Comparison of ENCODE assay signal across 8 cellular contexts in the genomic region with DNA sequence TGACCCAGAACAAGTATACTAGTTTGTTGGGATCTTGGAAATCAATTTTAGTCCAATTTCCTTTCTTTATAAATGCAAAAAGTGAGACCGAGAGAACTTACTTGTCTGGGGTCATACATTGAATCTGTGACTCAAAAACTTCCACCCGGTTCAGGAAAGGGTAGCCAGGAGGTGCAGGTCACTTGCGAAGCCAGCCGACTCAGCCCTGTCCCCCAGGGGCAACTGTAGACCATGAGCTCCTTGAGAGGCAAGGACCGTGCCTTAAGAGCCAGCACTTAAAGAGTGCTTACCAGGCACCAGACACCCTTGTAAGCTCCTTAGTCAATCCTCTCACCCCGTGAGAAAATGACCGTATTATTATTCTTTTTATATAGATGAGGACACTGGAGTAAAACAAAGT. TPM values are rescaled to one million over a fixed set of nuclear protein-coding genes. Genes with fewer than 3 reads are reported as not detected.
DNase-seq lines count a peak whose midpoint lies in the region; ATAC-seq and TF ChIP-seq lines count a peak whose summit lies in the region.

No MANE protein-coding gene starts in this region.

- H3K4me1 ChIP-seq in esophagus muscularis mucosa = peaks cover 17 to 23% (median 20%) of the 10 kb centered on the region in 4 donors
- no peaks in the 10 kb centered on the region for H3K4me1 ChIP-seq in prostate gland (replicated peaks)

- CTCF ChIA-PET in RWPE1 (lab: Yijun Ruan, JAX) = interaction anchor here (1.0 kb wide), 1 partner anchor 80 kb away, joined by 3 read pairs; no protein-coding TSS in a partner anchor

- DNase-seq in RWPE1 (ENCODE audit: low spot score) = no peak
- DNase-seq in esophagus muscularis mucosa (ENCODE audit: extremely low spot score) = no peak
- DNase-seq in prostate gland (ENCODE audit: low spot score) = no peak
- DNase-seq in amniotic stem cell (lab: John Stamatoyannopoulos, UW) = no peak
- DNase-seq in HK-2 (ENCODE audit: unreplicated experiment) = no peak

- 72% methylated on average over 7 of the region's 7 CpGs for WGBS in esophagus muscularis mucosa
- WGBS in prostate gland = 83% methylated on average over 7 of the region's 7 CpGs

- peaks cover 0 to 4% (median 0%) of the 10 kb centered on the region in 4 donors for H3K36me3 ChIP-seq in esophagus muscularis mucosa
- H3K36me3 ChIP-seq in prostate gland = no peaks in the 10 kb centered on the region

- peaks cover 0 to 15% (median 0%) of the 10 kb centered on the region in 4 donors for H3K27me3 ChIP-seq in esophagus muscularis mucosa
- H3K27me3 ChIP-seq in prostate gland (replicated peaks; ENCODE audit: insufficient read depth) = no peaks in the 10 kb centered on the region

- peak overlapping the region; percentile 97 for H3K27ac ChIP-seq in RWPE1
- peak overlapping the region; percentile 83 to 87 (median 86) for H3K27ac ChIP-seq in esophagus muscularis mucosa (replicated peaks in 1 of 4)
- H3K27ac ChIP-seq in prostate gland = peak overlapping the region; percentile 85 to 86

- ATAC-seq in HG02678 (IDR thresholded peaks at IDR 0.05; ENCODE audit: unreplicated experiment) (no peak), HG02970 (IDR thresholded peaks at IDR 0.05; ENCODE audit: low FRiP score, unreplicated experiment) (no peak)

- TF ChIP-seq CTCF in RWPE1 (conservative IDR thresholded peaks at IDR 0.05; ENCODE audit: low read depth) (no peak), esophagus muscularis mucosa (IDR thresholded peaks at IDR 0.05) (no peak), prostate gland (IDR thresholded peaks at IDR 0.05) (no peak)

- TF ChIP-seq EP300 in esophagus muscularis mucosa (IDR thresholded peaks at IDR 0.05) = no peak

- intact Hi-C loops in esophagus muscularis mucosa (cut with DNase I) = no loop called here
- intact Hi-C loops in prostate gland (cut with DNase I) = no loop called here

- POLR2A ChIA-PET in RWPE1 (lab: Yijun Ruan, JAX; ENCODE audit: low non-redundant PET) = interaction anchor here (0.6 to 1.0 kb wide), 3 partner anchors 47 to 175 kb away, joined by 3 to 4 read pairs (median 3); no protein-coding TSS in a partner anchor

- peak overlapping the region; percentile 81; the same call in 1 of the 2 replicates for H3K4me3 ChIP-seq in GM08714 (ENCODE audit: low read length)
- H3K4me3 ChIP-seq in esophagus muscularis mucosa = peak overlapping the region; percentile 68 to 76 (median 70)
- H3K4me3 ChIP-seq in prostate gland = peak overlapping the region; percentile 47 to 55

- no peaks in the 10 kb centered on the region for H3K9me3 ChIP-seq in esophagus muscularis mucosa
- H3K9me3 ChIP-seq in prostate gland = no peaks in the 10 kb centered on the region

- TF ChIP-seq POLR2A in esophagus muscularis mucosa (IDR thresholded peaks at IDR 0.05; ENCODE audit: low read depth) = no peak
- TF ChIP-seq POLR2A in prostate gland (IDR thresholded peaks at IDR 0.05) = no peak

RNA-seq across cellular contexts. Expression of a gene that starts 0.5 kb away (rescaled TPM):
- 1 to 10 TPM; 2.2 to 6.2 (median 5.5) TPM for total RNA-seq in esophagus muscularis mucosa
- 1 to 10 TPM; 3.0 to 8.0 TPM for total RNA-seq in prostate gland

RNA-seq across cellular contexts. Expression of a gene that starts 15.2 kb away (rescaled TPM):
- total RNA-seq in esophagus muscularis mucosa (10 to 100 TPM; 15.0 to 30.5 (median 23.0) TPM), prostate gland (10 to 100 TPM; 17.3 to 63.1 TPM)
